1 cellular context compared by ENCODE assay signal in genomic region chr15:74326759-74327158, GRCh38.
TF ChIP-seq lines count a peak whose summit lies in the region.

No MANE protein-coding gene starts in this region.

TF ChIP-seq in K562, 482 proteins besides CTCF, POLR2A, EP300 and RAD21:
- TF ChIP-seq ZNF316 (IDR thresholded peaks at IDR 0.05) (no peak), TFAP4 (CRISPR knock-in tag; IDR thresholded peaks at IDR 0.05; ENCODE audit: borderline replicate concordance) (peak; percentile 55; the same call in 1 of the 2 replicates), ESRRA (IDR thresholded peaks at IDR 0.05; ENCODE audit: borderline replicate concordance, low read depth) (peak; percentile 84)
